Comparison of ENCODE assay signal across 8 cellular contexts in genomic region chr7:128405345-128406146, GRCh38. TPM values are rescaled to one million over a fixed set of nuclear protein-coding genes. Genes with fewer than 3 reads are reported as not detected.
DNase-seq lines count a peak whose midpoint lies in the region; ATAC-seq and TF ChIP-seq lines count a peak whose summit lies in the region.

No MANE protein-coding gene starts in this region.

- peak; percentile 88 for DNase-seq in AG20443 (ENCODE audit: low spot score)
- DNase-seq in HCT116 (ENCODE audit: low read depth, low spot score), result no peak
- DNase-seq in SK-MEL-5 (ENCODE audit: low read depth, low spot score), result peak; percentile 52
- peak; percentile 77 for DNase-seq in adipocyte (ENCODE audit: low read depth)
- no peak for DNase-seq in iPS DF 6.9 (ENCODE audit: low read depth, low spot score)
- DNase-seq in stimulated activated CD4-positive, alpha-beta T cell treated with anti-CD3 and anti-CD28 coated beads, Interleukin-15, amount 100 ng/mL, for 1 hour (ENCODE audit: low read depth in 1 of 2, low spot score in 1 of 2), result peak; percentile 19 to 49

- no peaks in the 10 kb centered on the region for H3K9me2 ChIP-seq in HCT116 (ENCODE audit: insufficient read depth)

- no peak overlapping the region for H2AFZ ChIP-seq in HCT116 (ENCODE audit: low read depth, low read length, poor library complexity, severe bottlenecking)

- TF ChIP-seq CTCF in HCT116 (IDR thresholded peaks at IDR 0.05 in 2 of 3, conservative IDR thresholded peaks at IDR 0.05 in 1 of 3; ENCODE audit: borderline replicate concordance in 1 of 3, insufficient read depth in 1 of 3, low read depth in 2 of 3, low read length in 2 of 3), result no peak

- peak overlapping the region; percentile 98 for H3K4me2 ChIP-seq in HCT116 (ENCODE audit: low read length)

- peak; percentile 54 for TF ChIP-seq POLR2A in HCT116 (IDR thresholded peaks at IDR 0.05; ENCODE audit: borderline replicate concordance, extremely low read depth, insufficient read depth, insufficient read length)

- peaks cover 29 to 52% of the 10 kb centered on the region in 2 experiments for H3K4me1 ChIP-seq in HCT116 (ENCODE audit: control insufficient read depth in 1 of 2, insufficient read depth in 2 of 2, low read length in 2 of 2)
- peaks cover 43% of the 10 kb centered on the region for H3K4me1 ChIP-seq in adipocyte (ENCODE audit: control insufficient read depth, insufficient read depth, low read length)
- H3K4me1 ChIP-seq in iPS DF 6.9 (ENCODE audit: control insufficient read depth, insufficient read depth, low read length), result peaks cover 10% of the 10 kb centered on the region

- H3K9me3 ChIP-seq in HCT116 (ENCODE audit: control insufficient read depth in 1 of 2, insufficient read depth in 1 of 2, low read depth in 1 of 2, low read length in 2 of 2) (no peaks in the 10 kb centered on the region), adipocyte (ENCODE audit: control insufficient read depth, low read length) (no peaks in the 10 kb centered on the region), iPS DF 6.9 (ENCODE audit: control insufficient read depth, insufficient read depth, low read length) (no peaks in the 10 kb centered on the region)

- RAD21 ChIA-PET in HCT116 (lab: Charles Lee; ENCODE audit: low non-redundant PET in 1 of 2, low total read pairs in 2 of 2, uncharacterized antibody in 2 of 2, unreplicated experiment in 2 of 2), result no interaction called here

- H3K79me2 ChIP-seq in HCT116 (ENCODE audit: insufficient read depth, low read length), result peaks cover 33% of the 10 kb centered on the region

- no peaks in the 10 kb centered on the region for H3K27me3 ChIP-seq in HCT116 (ENCODE audit: insufficient read depth, low read length)
- no peaks in the 10 kb centered on the region for H3K27me3 ChIP-seq in adipocyte (replicated peaks; ENCODE audit: control insufficient read depth, insufficient read depth, low read length)
- peaks cover 36% of the 10 kb centered on the region for H3K27me3 ChIP-seq in iPS DF 6.9 (ENCODE audit: control insufficient read depth, insufficient read depth, low read length)

- H3K36me3 ChIP-seq in HCT116 (ENCODE audit: control insufficient read depth in 1 of 2, insufficient read depth in 2 of 2, low read length in 2 of 2) (peaks cover 11 to 17% of the 10 kb centered on the region in 2 experiments; a peak in 3 of 4 replicates), adipocyte (ENCODE audit: control insufficient read depth, insufficient read depth, low read length, severe bottlenecking) (peaks cover 19% of the 10 kb centered on the region), iPS DF 6.9 (ENCODE audit: control insufficient read depth, insufficient read depth, low read length) (peaks cover 2% of the 10 kb centered on the region; the same call in 1 of the 2 replicates)

- TF ChIP-seq RAD21 in HCT116 (IDR thresholded peaks at IDR 0.05; ENCODE audit: low read depth), result no peak

- intact Hi-C loops in HCT116 (cut with micrococcal nuclease), result no loop called here

- POLR2A ChIA-PET in HCT116 (lab: Charles Lee), result no interaction called here

- H3K9ac ChIP-seq in HCT116 (ENCODE audit: low read length), result peak overlapping the region; percentile 94
- H3K9ac ChIP-seq in adipocyte (ENCODE audit: low read length), result peak overlapping the region; percentile 91

- no peaks in the 10 kb centered on the region for H4K20me1 ChIP-seq in HCT116 (ENCODE audit: insufficient read depth)

- H3K27ac ChIP-seq in HCT116 (ENCODE audit: low read depth, low read length), result peak overlapping the region; percentile 73
- no peak overlapping the region for H3K27ac ChIP-seq in iPS DF 6.9 (ENCODE audit: low read length)

- CTCF ChIA-PET in HCT116 (lab: Charles Lee), result interaction anchor here (1.1 to 1.3 kb wide), 2 partner anchors 18 to 58 kb away, joined by 3 to 4 read pairs; no protein-coding TSS in a partner anchor

- WGBS in iPS DF 6.9 (ENCODE audit: insufficient coverage, insufficient read length), result no CpG with 5 or more reads among the region's 101 CpGs

- in situ Hi-C loops in SK-MEL-5 (cut with HindIII; ENCODE audit: low pct_unique_long_range_greater_than_20kb, low sequenced_read_pairs), result no loop called here

- H3K4me3 ChIP-seq in HCT116 (replicated peaks in 1 of 2; ENCODE audit: low read depth in 1 of 2, low read length in 2 of 2) (peak overlapping the region; percentile 84 to 96), adipocyte (ENCODE audit: low read length) (peak overlapping the region; percentile 86), iPS DF 6.9 (ENCODE audit: low read length) (peak overlapping the region; percentile 47; the same call in 1 of the 2 replicates)

- peak; percentile 25 for ATAC-seq in HCT116
- no peak for ATAC-seq in HG02623 (IDR thresholded peaks at IDR 0.05; ENCODE audit: unreplicated experiment)
- ATAC-seq in GM18517 (IDR thresholded peaks at IDR 0.05; ENCODE audit: unreplicated experiment), result no peak

- BruUV-seq in HCT116 (replicated peaks; lab: Mats Ljungman, UMichigan), result no TSS peak

TF ChIP-seq in HCT116, 20 proteins besides CTCF, POLR2A, EP300 and RAD21:
- TF ChIP-seq ATF3 (IDR thresholded peaks at IDR 0.05), result no peak
- peak; percentile 28 for TF ChIP-seq TCF7L2 (IDR thresholded peaks at IDR 0.05; ENCODE audit: borderline replicate concordance, extremely low read depth, insufficient read depth, insufficient read length)
- peak; percentile 48; the same call in 1 of the 2 replicates for TF ChIP-seq POLR2AphosphoS5 (IDR thresholded peaks at IDR 0.05; ENCODE audit: low read depth, low read length)
- peak; percentile 80 for TF ChIP-seq ZFX (IDR thresholded peaks at IDR 0.05)

RNA-seq across cellular contexts. Expression of gene IMPDH1, which starts 4.2 kb away (rescaled TPM):
- 98.2 TPM for total RNA-seq in HCT116 (2021; ENCODE audit: unreplicated experiment)
- polyA plus RNA-seq in HCT116 (2012), result 82.5 and 94.8 TPM in 2 replicates
- 64.3 and 68.3 TPM in 2 replicates for total RNA-seq in SK-MEL-5 (2014; rRNA removed; shearing (Covaris generic))
- polyA plus RNA-seq in SK-MEL-5 (2015; cell fraction: cytosol; rRNA removed), result 110 and 121 TPM in 2 replicates
- 112 and 130 TPM in 2 replicates for polyA plus RNA-seq in SK-MEL-5 (2015; cell fraction: nucleus; rRNA removed)

RNA-seq across cellular contexts. Expression of gene PRRT4, which starts 44.1 kb away (rescaled TPM):
- total RNA-seq in HCT116 (2021; ENCODE audit: unreplicated experiment), result 4.0 TPM
- 2.5 and 3.4 TPM in 2 replicates for polyA plus RNA-seq in HCT116 (2012)
- total RNA-seq in SK-MEL-5 (2014; rRNA removed; shearing (Covaris generic)), result 0.37 and 0.85 TPM in 2 replicates
- 3.1 and 4.1 TPM in 2 replicates for polyA plus RNA-seq in SK-MEL-5 (2015; cell fraction: cytosol; rRNA removed)
- 10.4 and 19.5 TPM in 2 replicates for polyA plus RNA-seq in SK-MEL-5 (2015; cell fraction: nucleus; rRNA removed)

RNA-seq across cellular contexts. Expression of gene HILPDA, which starts 50.1 kb away (rescaled TPM):
- total RNA-seq in HCT116 (2021; ENCODE audit: unreplicated experiment), result 32.8 TPM
- polyA plus RNA-seq in HCT116 (2012), result 42.3 and 45.2 TPM in 2 replicates
- total RNA-seq in SK-MEL-5 (2014; rRNA removed; shearing (Covaris generic)), result 15.6 and 18.6 TPM in 2 replicates
- 18.2 and 20.4 TPM in 2 replicates for polyA plus RNA-seq in SK-MEL-5 (2015; cell fraction: cytosol; rRNA removed)
- 13.2 and 20.1 TPM in 2 replicates for polyA plus RNA-seq in SK-MEL-5 (2015; cell fraction: nucleus; rRNA removed)

Comparison
In these comparisons a context has a peak if more than half of its experiments do, and no peak if none do; other contexts are left out.
1. DNase-seq: peak in AG20443 (single experiment), SK-MEL-5 (single experiment), adipocyte (single experiment) and stimulated activated CD4-positive, alpha-beta T cell treated with anti-CD3 and anti-CD28 coated beads, Interleukin-15, amount 100 ng/mL, for 1 hour (2 of 2); none in HCT116 (single experiment) and iPS DF 6.9 (single experiment).
2. Peak in every context shown above with its lines, with median percentiles within 50 percentile points of each other: H3K4me3 ChIP-seq.